ENCODE assay signal across 13 cellular contexts in the genomic region with DNA sequence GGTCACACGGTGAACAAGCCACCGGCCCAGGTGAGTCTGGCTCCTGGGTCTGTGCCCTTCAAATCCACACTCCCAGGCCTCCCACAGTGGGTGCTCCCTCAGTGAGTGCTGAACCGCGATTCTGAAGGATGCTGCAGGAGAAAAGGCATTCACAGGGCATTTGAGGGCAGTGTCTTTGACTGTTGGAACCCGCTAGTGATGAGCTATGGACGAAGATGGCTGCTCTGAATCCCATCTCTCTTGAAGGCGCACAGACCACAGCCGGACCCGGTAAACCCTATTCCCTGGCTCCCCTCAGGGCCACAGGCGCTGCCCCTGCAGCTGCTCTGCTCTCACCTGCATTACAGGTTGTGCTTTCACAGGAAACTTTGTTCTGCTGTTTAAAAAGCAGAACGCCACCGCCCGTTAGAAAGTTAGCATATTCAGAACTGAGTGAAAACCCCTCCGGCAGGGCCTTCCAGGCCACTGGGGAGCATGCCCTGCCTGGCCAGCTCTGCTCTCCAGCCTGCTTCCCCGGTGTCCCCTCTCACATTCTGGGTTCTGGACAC. TPM values are rescaled to one million over a fixed set of nuclear protein-coding genes. Genes with fewer than 3 reads are reported as not detected.
A peak's percentile ranks its signal among the peaks of the same experiment; 100 is the strongest.
DNase-seq lines count a peak whose midpoint lies in the region; ATAC-seq, FAIRE-seq and TF ChIP-seq lines count a peak whose summit lies in the region.
"Had no signal": no experiment of that assay in that cellular context is flagged by ENCODE, and none has a peak within 500 bp of the region (broad histone marks: within the 10 kb centered on the region; RNA-seq: fewer than 3 reads in every experiment).

No MANE protein-coding gene starts in this region.

- DNase-seq in GM12892 (ENCODE audit: insufficient read length) (peak; percentile 5), islet precursor cell (peak; percentile 52), SHP77 (lab: John Stamatoyannopoulos, UW) (no peak)
- no peak for DNase-seq in activated naive CD8-positive, alpha-beta T cell treated with anti-CD3 and anti-CD28 coated beads, Interleukin-2, amount 50 U/mL, for 24 hours
- DNase-seq in stimulated activated effector memory CD8-positive, alpha-beta T cell treated with anti-CD3 and anti-CD28 coated beads, Interleukin-12 subunit alpha, Interleukin-12 subunit beta, amount 100 ng/mL, for 72 hours (ENCODE audit: low spot score in 2 of 2) = no peak
- no peak for DNase-seq in effector CD4-positive, alpha-beta T cell
- DNase-seq in stimulated activated naive CD4-positive, alpha-beta T cell (lab: John Stamatoyannopoulos, UW) = no peak
- no peak for DNase-seq in effector memory CD8-positive, alpha-beta T cell
- DNase-seq: activated CD4-positive, alpha-beta T cell treated with anti-CD3 and anti-CD28 coated beads, Interleukin-2, amount 50 U/mL, for 48 hours; Calu3; MV-4-11; NCI-H774 had no signal

- H3K36me3 Mint-ChIP-seq in activated naive CD8-positive, alpha-beta T cell treated with anti-CD3 and anti-CD28 coated beads, Interleukin-2, amount 50 U/mL, for 24 hours (ENCODE audit: low read depth) = peaks cover 10% of the 10 kb centered on the region
- peaks cover 7% of the 10 kb centered on the region for H3K36me3 Mint-ChIP-seq in stimulated activated effector memory CD8-positive, alpha-beta T cell treated with anti-CD3 and anti-CD28 coated beads, Interleukin-12 subunit alpha, Interleukin-12 subunit beta, amount 100 ng/mL, for 72 hours
- peaks cover 6% of the 10 kb centered on the region for H3K36me3 Mint-ChIP-seq in effector memory CD8-positive, alpha-beta T cell (ENCODE audit: insufficient read depth)

- peaks cover 25% of the 10 kb centered on the region for H3K27me3 Mint-ChIP-seq in activated naive CD8-positive, alpha-beta T cell treated with anti-CD3 and anti-CD28 coated beads, Interleukin-2, amount 50 U/mL, for 24 hours
- no peaks in the 10 kb centered on the region for H3K27me3 Mint-ChIP-seq in effector memory CD8-positive, alpha-beta T cell

- ATAC-seq in activated naive CD8-positive, alpha-beta T cell treated with anti-CD3 and anti-CD28 coated beads, Interleukin-2, amount 50 U/mL, for 24 hours = no peak
- no peak for ATAC-seq in stimulated activated effector memory CD8-positive, alpha-beta T cell treated with anti-CD3 and anti-CD28 coated beads, Interleukin-12 subunit alpha, Interleukin-12 subunit beta, amount 100 ng/mL, for 72 hours
- ATAC-seq in effector memory CD8-positive, alpha-beta T cell (replicated peaks) = no peak

- no peaks in the 10 kb centered on the region for H3K9me3 Mint-ChIP-seq in activated naive CD8-positive, alpha-beta T cell treated with anti-CD3 and anti-CD28 coated beads, Interleukin-2, amount 50 U/mL, for 24 hours
- H3K9me3 Mint-ChIP-seq in stimulated activated effector memory CD8-positive, alpha-beta T cell treated with anti-CD3 and anti-CD28 coated beads, Interleukin-12 subunit alpha, Interleukin-12 subunit beta, amount 100 ng/mL, for 72 hours = no peaks in the 10 kb centered on the region
- H3K9me3 Mint-ChIP-seq in effector memory CD8-positive, alpha-beta T cell = no peaks in the 10 kb centered on the region

- H3K4me3 Mint-ChIP-seq in activated naive CD8-positive, alpha-beta T cell treated with anti-CD3 and anti-CD28 coated beads, Interleukin-2, amount 50 U/mL, for 24 hours = peak overlapping the region; percentile 82
- H3K4me3 Mint-ChIP-seq in stimulated activated effector memory CD8-positive, alpha-beta T cell treated with anti-CD3 and anti-CD28 coated beads, Interleukin-12 subunit alpha, Interleukin-12 subunit beta, amount 100 ng/mL, for 72 hours = peak overlapping the region; percentile 2
- H3K4me3 Mint-ChIP-seq in effector memory CD8-positive, alpha-beta T cell = no peak overlapping the region

- FAIRE-seq in GM12892 (lab: Jason Lieb, UNC) = peak; percentile 75
- FAIRE-seq: GM12891 had no signal

- no peak for TF ChIP-seq POLR2A in GM12892 (IDR thresholded peaks at IDR 0.05; ENCODE audit: low read depth, low read length)

- H3K4me1 Mint-ChIP-seq in activated naive CD8-positive, alpha-beta T cell treated with anti-CD3 and anti-CD28 coated beads, Interleukin-2, amount 50 U/mL, for 24 hours = peaks cover 69% of the 10 kb centered on the region
- H3K4me1 Mint-ChIP-seq in stimulated activated effector memory CD8-positive, alpha-beta T cell treated with anti-CD3 and anti-CD28 coated beads, Interleukin-12 subunit alpha, Interleukin-12 subunit beta, amount 100 ng/mL, for 72 hours = peaks cover 42% of the 10 kb centered on the region
- peaks cover 29 to 32% of the 10 kb centered on the region in 2 donors for H3K4me1 Mint-ChIP-seq in effector memory CD8-positive, alpha-beta T cell (ENCODE audit: low read depth in 2 of 2)

- no peak overlapping the region for H3K27ac Mint-ChIP-seq in activated naive CD8-positive, alpha-beta T cell treated with anti-CD3 and anti-CD28 coated beads, Interleukin-2, amount 50 U/mL, for 24 hours
- peak overlapping the region; percentile 20 for H3K27ac Mint-ChIP-seq in stimulated activated effector memory CD8-positive, alpha-beta T cell treated with anti-CD3 and anti-CD28 coated beads, Interleukin-12 subunit alpha, Interleukin-12 subunit beta, amount 100 ng/mL, for 72 hours
- no peak overlapping the region for H3K27ac Mint-ChIP-seq in effector memory CD8-positive, alpha-beta T cell

RNA-seq across cellular contexts. Expression of gene LRRC32, which starts 3.2 kb away (rescaled TPM):
- polyA plus RNA-seq in GM12892 (2012; ENCODE audit: missing spikeins) = 5.1 TPM

Comparison
In these comparisons a context has a peak if more than half of its experiments do, and no peak if none do; other contexts are left out.
1. DNase-seq: peak in GM12892 (single experiment) and islet precursor cell (single experiment); none in activated naive CD8-positive, alpha-beta T cell treated with anti-CD3 and anti-CD28 coated beads, Interleukin-2, amount 50 U/mL, for 24 hours (single experiment), stimulated activated effector memory CD8-positive, alpha-beta T cell treated with anti-CD3 and anti-CD28 coated beads, Interleukin-12 subunit alpha, Interleukin-12 subunit beta, amount 100 ng/mL, for 72 hours (0 of 2), SHP77 (0 of 2), effector CD4-positive, alpha-beta T cell (single experiment), stimulated activated naive CD4-positive, alpha-beta T cell (0 of 6) and effector memory CD8-positive, alpha-beta T cell (0 of 3).
2. H3K4me3 Mint-ChIP-seq: peak in activated naive CD8-positive, alpha-beta T cell treated with anti-CD3 and anti-CD28 coated beads, Interleukin-2, amount 50 U/mL, for 24 hours (single experiment) and stimulated activated effector memory CD8-positive, alpha-beta T cell treated with anti-CD3 and anti-CD28 coated beads, Interleukin-12 subunit alpha, Interleukin-12 subunit beta, amount 100 ng/mL, for 72 hours (single experiment); none in effector memory CD8-positive, alpha-beta T cell (0 of 2).